9 cellular contexts compared by ENCODE assay signal in genomic region chr9:104093647-104094533, GRCh38. TPM values are rescaled to one million over a fixed set of nuclear protein-coding genes. Genes with fewer than 3 reads are reported as not detected.
DNase-seq lines count a peak whose midpoint lies in the region; ATAC-seq, FAIRE-seq and TF ChIP-seq lines count a peak whose summit lies in the region.
"Had no signal": no experiment of that assay in that cellular context is flagged by ENCODE, and none has a peak within 500 bp of the region (broad histone marks: within the 10 kb centered on the region; RNA-seq: fewer than 3 reads in every experiment).

TSS of gene SMC2 (plus strand) at chr9:104094309. CDS start at chr9:104095385, 1,076 bp downstream.

- intact Hi-C loops in kidney (cut with DNase I) = no loop called here

- peak within 1 kb of the TSS; percentile 86 to 88 for H3K9ac ChIP-seq in kidney (ENCODE audit: low read length in 2 of 2)

- peak within 1 kb of the TSS; percentile 97 to 98 for H3K27ac ChIP-seq in kidney (ENCODE audit: low read depth in 2 of 2, low read length in 2 of 2)

- TF ChIP-seq CTCF in AG10803 (conservative IDR thresholded peaks at IDR 0.05; ENCODE audit: low read length) = no peak
- no peak for TF ChIP-seq CTCF in kidney (IDR thresholded peaks at IDR 0.05; ENCODE audit: borderline replicate concordance, extremely low read depth, insufficient read depth)

- FAIRE-seq in kidney (lab: Jason Lieb, UNC) = no peak
- FAIRE-seq: endometrium had no signal

- DNase-seq in AG10803 (ENCODE audit: low read depth) (peak; percentile 85), NCI-H460 (ENCODE audit: extremely low read depth, low read depth) (peak; percentile 89), cerebellum (ENCODE audit: low spot score) (peak; percentile 89), kidney (peak; percentile 96)
- DNase-seq in activated CD4-positive, alpha-beta T cell treated with anti-CD3 and anti-CD28 coated beads for 1 hour = peak; percentile 90
- peak; percentile 95 for DNase-seq in stimulated activated CD4-positive, alpha-beta T cell treated with anti-CD3 and anti-CD28 coated beads, Interleukin-15, amount 100 ng/mL, for 24 hours

- ATAC-seq in GM19043 (IDR thresholded peaks at IDR 0.05; ENCODE audit: low read depth, unreplicated experiment) (peak; percentile 84), HG03378 (IDR thresholded peaks at IDR 0.05; ENCODE audit: unreplicated experiment) (peak; percentile 82)

- no peaks in the 10 kb centered on the region for H3K36me3 ChIP-seq in kidney (ENCODE audit: control insufficient read depth in 1 of 2, insufficient read depth in 2 of 2, low read length in 2 of 2)

- peak within 1 kb of the TSS; percentile 79 for H3K4me3 ChIP-seq in AG10803 (ENCODE audit: low read length)
- peak within 1 kb of the TSS; percentile 81 to 98 for H3K4me3 ChIP-seq in kidney (ENCODE audit: low read length in 2 of 2)

- H3K4me1 ChIP-seq in kidney (ENCODE audit: control insufficient read depth in 1 of 2, insufficient read depth in 1 of 2, low read depth in 1 of 2, low read length in 2 of 2) = peaks cover 3 to 14% of the 10 kb centered on the region in 2 donors

- H3K9me3 ChIP-seq in kidney (ENCODE audit: control insufficient read depth in 1 of 2, low read length in 2 of 2) = no peaks in the 10 kb centered on the region

RNA-seq across cellular contexts. Expression of gene SMC2, which starts in this region (rescaled TPM):
- 28.2 and 30.1 TPM in 2 replicates for total RNA-seq in NCI-H460 (2014; rRNA removed; shearing (Covaris generic))
- polyA plus RNA-seq in NCI-H460 (2014; cell fraction: nucleus; rRNA removed) = 22.3 and 28.0 TPM in 2 replicates
- total RNA-seq in cerebellum (21.7 TPM), kidney (7.8 TPM)
- 2.5 TPM for polyA plus RNA-seq in kidney (ENCODE audit: insufficient read depth, low read depth, low replicate concordance)

Comparison
In these comparisons a context has a peak if more than half of its experiments do, and no peak if none do; other contexts are left out.
1. Peak in every context shown above with its lines: DNase-seq, ATAC-seq, H3K4me3 ChIP-seq and H3K27ac ChIP-seq.